2 cellular contexts compared by ENCODE assay signal in genomic region chr5:103272377-103272776, GRCh38.
TF ChIP-seq lines count a peak whose summit lies in the region.

No MANE protein-coding gene starts in this region.

TF ChIP-seq in IMR-90, 13 proteins besides CTCF, POLR2A, EP300 and RAD21:
- TF ChIP-seq RFX5 (IDR thresholded peaks at IDR 0.05; ENCODE audit: low read depth, low read length) (no peak), FOS (IDR thresholded peaks at IDR 0.05; ENCODE audit: low read depth, low read length) (no peak), CHD1 (IDR thresholded peaks at IDR 0.05; ENCODE audit: low read depth, low read length) (no peak), MAZ (IDR thresholded peaks at IDR 0.05; ENCODE audit: borderline replicate concordance, low read depth, low read length) (no peak), RCOR1 (IDR thresholded peaks at IDR 0.05; ENCODE audit: insufficient replicate concordance, low read length) (no peak), MAFK (IDR thresholded peaks at IDR 0.05; ENCODE audit: low read depth, low read length) (no peak), CEBPB (IDR thresholded peaks at IDR 0.05; ENCODE audit: low read depth, low read length) (no peak), NFE2L2 (IDR thresholded peaks at IDR 0.05; ENCODE audit: low read depth, low read length) (no peak), ELK1 (IDR thresholded peaks at IDR 0.05; ENCODE audit: borderline replicate concordance, low read depth, low read length) (no peak), BHLHE40 (IDR thresholded peaks at IDR 0.05; ENCODE audit: low read depth, low read length) (no peak), MXI1 (IDR thresholded peaks at IDR 0.05; ENCODE audit: borderline replicate concordance, low read depth, low read length) (no peak), SMC3 (IDR thresholded peaks at IDR 0.05; ENCODE audit: low read depth, low read length) (no peak), USF2 (IDR thresholded peaks at IDR 0.05; ENCODE audit: low read depth, low read length) (no peak)

TF ChIP-seq in GM12878, 131 proteins besides CTCF, POLR2A, EP300 and RAD21:
- TF ChIP-seq RBBP5 (conservative IDR thresholded peaks at IDR 0.05) (no peak), NFXL1 (IDR thresholded peaks at IDR 0.05; ENCODE audit: borderline replicate concordance) (no peak), HCFC1 (IDR thresholded peaks at IDR 0.05; ENCODE audit: low read length) (no peak), BMI1 (IDR thresholded peaks at IDR 0.05; ENCODE audit: borderline replicate concordance) (no peak)
